ENCODE assay signal across 8 cellular contexts in the genomic region with DNA sequence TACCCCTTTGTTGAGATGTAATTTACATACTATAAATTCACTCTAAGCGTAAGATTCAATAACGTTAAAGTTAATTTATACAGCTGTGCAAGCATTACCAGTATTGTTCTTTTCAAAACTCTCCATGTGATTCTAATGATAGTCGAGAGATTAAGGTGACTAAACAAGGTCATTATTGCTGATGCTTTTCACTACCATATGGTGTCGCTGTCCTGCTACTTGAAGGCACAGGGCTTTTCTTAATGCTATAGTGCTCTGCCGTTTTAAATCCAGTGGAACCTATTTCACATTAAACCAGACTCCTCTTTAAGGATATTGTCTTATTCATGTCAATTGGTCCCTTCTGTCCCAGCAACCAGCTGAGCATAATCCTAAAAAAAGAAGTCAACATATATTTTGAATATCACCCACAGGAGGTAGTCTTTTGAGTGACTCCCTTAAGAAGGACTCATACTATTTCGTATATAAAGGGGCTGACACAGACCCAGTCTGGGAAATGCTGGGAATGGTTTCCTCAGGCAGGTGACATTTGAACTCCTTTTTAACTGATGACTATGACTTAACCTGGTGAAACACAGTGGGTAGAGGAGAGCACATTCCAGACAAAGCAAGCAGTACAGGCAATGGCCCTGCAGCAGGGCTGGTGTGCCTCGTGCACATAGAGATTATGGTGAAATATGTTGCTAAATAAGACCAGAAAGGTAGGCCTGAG. TPM values are rescaled to one million over a fixed set of nuclear protein-coding genes. Genes with fewer than 3 reads are reported as not detected.
DNase-seq lines count a peak whose midpoint lies in the region; ATAC-seq, FAIRE-seq and TF ChIP-seq lines count a peak whose summit lies in the region.

No MANE protein-coding gene starts in this region.

- DNase-seq in AG08396 (ENCODE audit: low spot score) (peak; percentile 27), GM12892 (ENCODE audit: insufficient read length) (no peak), NAMALWA (ENCODE audit: low spot score) (peak; percentile 64), fibroblast of peridontal ligament (ENCODE audit: extremely low read depth) (peak; percentile 63), osteoblast (ENCODE audit: insufficient read length, low spot score, missing footprints) (no peak), HK-2 (ENCODE audit: unreplicated experiment) (no peak)

- no peaks in the 10 kb centered on the region for H3K4me1 ChIP-seq in osteoblast (ENCODE audit: insufficient read depth, low read length)

- H3K36me3 ChIP-seq in osteoblast (ENCODE audit: insufficient read depth, low read length) = no peaks in the 10 kb centered on the region

- no peaks in the 10 kb centered on the region for H4K20me1 ChIP-seq in osteoblast (ENCODE audit: insufficient read depth, low read length)

- H2AFZ ChIP-seq in osteoblast (ENCODE audit: low read length) = no peak overlapping the region

- peak; percentile 90 for FAIRE-seq in GM12892 (lab: Jason Lieb, UNC)

- no peak overlapping the region for H3K4me3 ChIP-seq in osteoblast (ENCODE audit: insufficient read depth, low read length)

- no peaks in the 10 kb centered on the region for H3K79me2 ChIP-seq in osteoblast (ENCODE audit: insufficient read depth, low read length)

- peak; percentile 91 for ATAC-seq in HG02588 (IDR thresholded peaks at IDR 0.05; ENCODE audit: unreplicated experiment)
- ATAC-seq in SK-N-SH treated with all-trans-retinoic acid at 6 μM for 48 hours = peak; percentile 90

- peak; percentile 79 for TF ChIP-seq CTCF in osteoblast (IDR thresholded peaks at IDR 0.05; ENCODE audit: extremely low read depth, low read depth, low read length)

- H3K4me2 ChIP-seq in osteoblast (ENCODE audit: insufficient read depth, low read length) = no peak overlapping the region

- H3K27ac ChIP-seq in osteoblast (ENCODE audit: low read depth, low read length) = no peak overlapping the region

- no peaks in the 10 kb centered on the region for H3K9me3 ChIP-seq in osteoblast (ENCODE audit: low read depth, low read length)

- H3K27me3 ChIP-seq in osteoblast (ENCODE audit: insufficient read depth, low read length) = no peaks in the 10 kb centered on the region

- no peak for TF ChIP-seq POLR2A in GM12892 (IDR thresholded peaks at IDR 0.05; ENCODE audit: low read depth, low read length)

TF ChIP-seq in SK-N-SH treated with all-trans-retinoic acid at 6 μM for 48 hours, 23 proteins besides CTCF, POLR2A, EP300 and RAD21:
- TF ChIP-seq CSDC2 (CRISPR knock-in tag; IDR thresholded peaks at IDR 0.05) (no peak), OSR1 (CRISPR knock-in tag; IDR thresholded peaks at IDR 0.05) (no peak), ZNF70 (CRISPR knock-in tag; IDR thresholded peaks at IDR 0.05) (no peak), BACH2 (CRISPR knock-in tag; IDR thresholded peaks at IDR 0.05; ENCODE audit: borderline replicate concordance) (no peak), SNAI2 (CRISPR knock-in tag; IDR thresholded peaks at IDR 0.05) (no peak), ESRRG (CRISPR knock-in tag; IDR thresholded peaks at IDR 0.05) (no peak), GLIS3 (CRISPR knock-in tag; IDR thresholded peaks at IDR 0.05) (no peak), RARB (CRISPR knock-in tag; IDR thresholded peaks at IDR 0.05) (no peak)
- TF ChIP-seq, protein P1, sequence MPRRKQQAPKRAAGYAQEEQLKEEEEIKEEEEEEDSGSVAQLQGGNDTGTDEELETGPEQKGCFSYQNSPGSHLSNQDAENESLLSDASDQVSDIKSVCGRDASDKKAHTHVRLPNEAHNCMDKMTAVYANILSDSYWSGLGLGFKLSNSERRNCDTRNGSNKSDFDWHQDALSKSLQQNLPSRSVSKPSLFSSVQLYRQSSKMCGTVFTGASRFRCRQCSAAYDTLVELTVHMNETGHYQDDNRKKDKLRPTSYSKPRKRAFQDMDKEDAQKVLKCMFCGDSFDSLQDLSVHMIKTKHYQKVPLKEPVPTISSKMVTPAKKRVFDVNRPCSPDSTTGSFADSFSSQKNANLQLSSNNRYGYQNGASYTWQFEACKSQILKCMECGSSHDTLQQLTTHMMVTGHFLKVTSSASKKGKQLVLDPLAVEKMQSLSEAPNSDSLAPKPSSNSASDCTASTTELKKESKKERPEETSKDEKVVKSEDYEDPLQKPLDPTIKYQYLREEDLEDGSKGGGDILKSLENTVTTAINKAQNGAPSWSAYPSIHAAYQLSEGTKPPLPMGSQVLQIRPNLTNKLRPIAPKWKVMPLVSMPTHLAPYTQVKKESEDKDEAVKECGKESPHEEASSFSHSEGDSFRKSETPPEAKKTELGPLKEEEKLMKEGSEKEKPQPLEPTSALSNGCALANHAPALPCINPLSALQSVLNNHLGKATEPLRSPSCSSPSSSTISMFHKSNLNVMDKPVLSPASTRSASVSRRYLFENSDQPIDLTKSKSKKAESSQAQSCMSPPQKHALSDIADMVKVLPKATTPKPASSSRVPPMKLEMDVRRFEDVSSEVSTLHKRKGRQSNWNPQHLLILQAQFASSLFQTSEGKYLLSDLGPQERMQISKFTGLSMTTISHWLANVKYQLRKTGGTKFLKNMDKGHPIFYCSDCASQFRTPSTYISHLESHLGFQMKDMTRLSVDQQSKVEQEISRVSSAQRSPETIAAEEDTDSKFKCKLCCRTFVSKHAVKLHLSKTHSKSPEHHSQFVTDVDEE (CRISPR knock-in tag; IDR thresholded peaks at IDR 0.05) = no peak
- TF ChIP-seq, protein P2, sequence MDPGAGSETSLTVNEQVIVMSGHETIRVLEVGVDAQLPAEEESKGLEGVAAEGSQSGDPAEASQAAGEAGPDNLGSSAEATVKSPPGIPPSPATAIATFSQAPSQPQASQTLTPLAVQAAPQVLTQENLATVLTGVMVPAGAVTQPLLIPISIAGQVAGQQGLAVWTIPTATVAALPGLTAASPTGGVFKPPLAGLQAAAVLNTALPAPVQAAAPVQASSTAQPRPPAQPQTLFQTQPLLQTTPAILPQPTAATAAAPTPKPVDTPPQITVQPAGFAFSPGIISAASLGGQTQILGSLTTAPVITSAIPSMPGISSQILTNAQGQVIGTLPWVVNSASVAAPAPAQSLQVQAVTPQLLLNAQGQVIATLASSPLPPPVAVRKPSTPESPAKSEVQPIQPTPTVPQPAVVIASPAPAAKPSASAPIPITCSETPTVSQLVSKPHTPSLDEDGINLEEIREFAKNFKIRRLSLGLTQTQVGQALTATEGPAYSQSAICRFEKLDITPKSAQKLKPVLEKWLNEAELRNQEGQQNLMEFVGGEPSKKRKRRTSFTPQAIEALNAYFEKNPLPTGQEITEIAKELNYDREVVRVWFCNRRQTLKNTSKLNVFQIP (CRISPR knock-in tag; IDR thresholded peaks at IDR 0.05; ENCODE audit: borderline replicate concordance, low read depth) = no peak
- TF ChIP-seq, protein P3, sequence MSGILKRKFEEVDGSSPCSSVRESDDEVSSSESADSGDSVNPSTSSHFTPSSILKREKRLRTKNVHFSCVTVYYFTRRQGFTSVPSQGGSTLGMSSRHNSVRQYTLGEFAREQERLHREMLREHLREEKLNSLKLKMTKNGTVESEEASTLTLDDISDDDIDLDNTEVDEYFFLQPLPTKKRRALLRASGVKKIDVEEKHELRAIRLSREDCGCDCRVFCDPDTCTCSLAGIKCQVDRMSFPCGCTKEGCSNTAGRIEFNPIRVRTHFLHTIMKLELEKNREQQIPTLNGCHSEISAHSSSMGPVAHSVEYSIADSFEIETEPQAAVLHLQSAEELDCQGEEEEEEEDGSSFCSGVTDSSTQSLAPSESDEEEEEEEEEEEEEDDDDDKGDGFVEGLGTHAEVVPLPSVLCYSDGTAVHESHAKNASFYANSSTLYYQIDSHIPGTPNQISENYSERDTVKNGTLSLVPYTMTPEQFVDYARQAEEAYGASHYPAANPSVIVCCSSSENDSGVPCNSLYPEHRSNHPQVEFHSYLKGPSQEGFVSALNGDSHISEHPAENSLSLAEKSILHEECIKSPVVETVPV (CRISPR knock-in tag; IDR thresholded peaks at IDR 0.05) = no peak
- TF ChIP-seq, protein P4, sequence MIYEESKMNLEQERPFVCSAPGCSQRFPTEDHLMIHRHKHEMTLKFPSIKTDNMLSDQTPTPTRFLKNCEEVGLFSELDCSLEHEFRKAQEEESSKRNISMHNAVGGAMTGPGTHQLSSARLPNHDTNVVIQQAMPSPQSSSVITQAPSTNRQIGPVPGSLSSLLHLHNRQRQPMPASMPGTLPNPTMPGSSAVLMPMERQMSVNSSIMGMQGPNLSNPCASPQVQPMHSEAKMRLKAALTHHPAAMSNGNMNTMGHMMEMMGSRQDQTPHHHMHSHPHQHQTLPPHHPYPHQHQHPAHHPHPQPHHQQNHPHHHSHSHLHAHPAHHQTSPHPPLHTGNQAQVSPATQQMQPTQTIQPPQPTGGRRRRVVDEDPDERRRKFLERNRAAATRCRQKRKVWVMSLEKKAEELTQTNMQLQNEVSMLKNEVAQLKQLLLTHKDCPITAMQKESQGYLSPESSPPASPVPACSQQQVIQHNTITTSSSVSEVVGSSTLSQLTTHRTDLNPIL (CRISPR knock-in tag; IDR thresholded peaks at IDR 0.05; ENCODE audit: low read depth) = no peak

RNA-seq across cellular contexts. Expression of a gene that starts 53.9 kb away (rescaled TPM):
- 102 TPM for polyA plus RNA-seq in GM12892 (2012; ENCODE audit: missing spikeins)
- 1.2 and 1.4 TPM in 2 replicates for total RNA-seq in osteoblast

Comparison
In these comparisons a context has a peak if more than half of its experiments do, and no peak if none do; other contexts are left out.
1. DNase-seq: peak in AG08396 (single experiment), NAMALWA (single experiment) and fibroblast of peridontal ligament (single experiment); none in GM12892 (single experiment), osteoblast (single experiment) and HK-2 (single experiment).